Comparison of ENCODE assay signal across 19 cellular contexts in the genomic region with DNA sequence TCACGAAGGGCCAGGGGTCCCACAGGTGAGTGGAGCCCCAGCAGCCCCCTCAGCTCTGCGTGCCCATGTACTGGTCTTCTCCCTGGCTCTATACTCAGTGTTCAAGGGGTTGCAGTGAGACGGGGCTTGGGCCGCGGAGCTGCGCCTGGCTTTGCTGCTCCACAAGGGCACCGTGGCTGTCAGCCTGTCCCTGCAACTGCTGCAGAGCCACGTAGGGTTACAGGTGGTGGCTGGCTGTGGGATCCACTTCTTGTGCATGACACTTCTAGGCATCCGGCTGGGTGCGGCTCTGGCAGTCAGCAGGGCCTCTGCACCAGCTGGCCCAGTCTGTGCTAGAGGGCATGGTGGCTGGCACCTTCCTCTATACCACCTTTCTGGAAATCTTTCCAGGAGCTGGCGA. TPM values are rescaled to one million over a fixed set of nuclear protein-coding genes. Genes with fewer than 3 reads are reported as not detected.
DNase-seq lines count a peak whose midpoint lies in the region; ATAC-seq, FAIRE-seq and TF ChIP-seq lines count a peak whose summit lies in the region.
"Had no signal": no experiment of that assay in that cellular context is flagged by ENCODE, and none has a peak within 500 bp of the region (broad histone marks: within the 10 kb centered on the region; RNA-seq: fewer than 3 reads in every experiment).

No MANE protein-coding gene starts in this region.

- intact Hi-C loops in kidney (cut with DNase I) = no loop called here
- intact Hi-C loops in activated CD4-positive, alpha-beta memory T cell treated with anti-CD3 and anti-CD28 coated beads for 36 hours (cut with micrococcal nuclease) = no loop called here

- H3K27me3 Mint-ChIP-seq in activated CD4-positive, alpha-beta memory T cell treated with anti-CD3 and anti-CD28 coated beads for 36 hours = peaks cover 16% of the 10 kb centered on the region

- no peak overlapping the region for H3K4me3 ChIP-seq in HEK293 (ENCODE audit: low read depth, low read length)
- H3K4me3 ChIP-seq in epithelial cell of esophagus (ENCODE audit: low read length) = no peak overlapping the region
- no peak overlapping the region for H3K4me3 ChIP-seq in kidney (ENCODE audit: low read length in 2 of 2)
- H3K4me3 ChIP-seq in small intestine (ENCODE audit: low read depth in 1 of 2, low read length in 2 of 2) = no peak overlapping the region

- H3K36me3 ChIP-seq in HEK293 (ENCODE audit: control insufficient read depth in 2 of 2, insufficient read depth in 1 of 2, low read length in 2 of 2) (no peaks in the 10 kb centered on the region), kidney (ENCODE audit: control insufficient read depth in 1 of 2, insufficient read depth in 2 of 2, low read length in 2 of 2) (no peaks in the 10 kb centered on the region), small intestine (ENCODE audit: control insufficient read depth in 2 of 2, insufficient read depth in 2 of 2, low read length in 2 of 2) (no peaks in the 10 kb centered on the region)
- H3K36me3 ChIP-seq: BE2C had no signal

- TF ChIP-seq CTCF in HEK293 (tag by site-specific recombination; IDR thresholded peaks at IDR 0.05) = no peak
- no peak for TF ChIP-seq CTCF in epithelial cell of esophagus (IDR thresholded peaks at IDR 0.05; ENCODE audit: insufficient read depth, low read depth, low read length, missing control alignments)
- TF ChIP-seq CTCF in kidney (IDR thresholded peaks at IDR 0.05; ENCODE audit: borderline replicate concordance, extremely low read depth, insufficient read depth) = no peak

- peaks cover 13% of the 10 kb centered on the region for H3K36me3 Mint-ChIP-seq in activated CD4-positive, alpha-beta memory T cell treated with anti-CD3 and anti-CD28 coated beads for 36 hours

- CTCF ChIA-PET in HEK293 (lab: Yijun Ruan, JAX) = interaction anchor here (0.7 kb wide), 1 partner anchor 180 kb away, joined by 3 read pairs; no protein-coding TSS in a partner anchor
- CTCF ChIA-PET in activated CD4-positive, alpha-beta memory T cell treated with anti-CD3 and anti-CD28 coated beads for 36 hours (lab: Charles Lee) = no interaction called here

- POLR2A ChIA-PET in HEK293 (lab: Yijun Ruan, JAX) = interaction anchor here (0.7 kb wide), 1 partner anchor 514 kb away, joined by 4 read pairs; no protein-coding TSS in a partner anchor
- POLR2A ChIA-PET in activated CD4-positive, alpha-beta memory T cell treated with anti-CD3 and anti-CD28 coated beads for 36 hours (lab: Charles Lee) = no interaction called here

- no peak for ATAC-seq in GM18907 (IDR thresholded peaks at IDR 0.05; ENCODE audit: unreplicated experiment)
- ATAC-seq: HCT116 had no signal

- H3K9me3 Mint-ChIP-seq in activated CD4-positive, alpha-beta memory T cell treated with anti-CD3 and anti-CD28 coated beads for 36 hours = peaks cover 10% of the 10 kb centered on the region

- 64 to 84% (median 72%) methylated on average over 11 of the region's 11 CpGs for WGBS in small intestine, 3 donors

- H3K9me3 ChIP-seq in HEK293 (ENCODE audit: control insufficient read depth, insufficient read depth, low read depth, low read length) (no peaks in the 10 kb centered on the region), kidney (ENCODE audit: control insufficient read depth in 1 of 2, low read length in 2 of 2) (no peaks in the 10 kb centered on the region), small intestine (ENCODE audit: control insufficient read depth, low read depth) (no peaks in the 10 kb centered on the region)
- H3K9me3 ChIP-seq: BE2C had no signal

- H3K4me1 ChIP-seq in HEK293 (ENCODE audit: control insufficient read depth, insufficient read depth, low read length) (no peaks in the 10 kb centered on the region), kidney (ENCODE audit: control insufficient read depth in 1 of 2, insufficient read depth in 1 of 2, low read depth in 1 of 2, low read length in 2 of 2) (no peaks in the 10 kb centered on the region), small intestine (ENCODE audit: control insufficient read depth in 2 of 2, insufficient read depth in 1 of 2, low read depth in 1 of 2, low read length in 1 of 2) (no peaks in the 10 kb centered on the region)
- H3K4me1 ChIP-seq: BE2C had no signal

- peak; percentile 18 for DNase-seq in epithelial cell of esophagus (ENCODE audit: low read depth)
- peak; percentile 35 for DNase-seq in kidney
- peak; percentile 24 for DNase-seq in small intestine
- DNase-seq in activated CD4-positive, alpha-beta memory T cell treated with anti-CD3 and anti-CD28 coated beads for 36 hours = no peak
- DNase-seq in GM12891 (ENCODE audit: insufficient read length, low spot score) = no peak
- DNase-seq: BE2C; CD4-positive, alpha-beta memory T cell; COR-L47; DMS153; DND-41; GDM1 had no signal

- no peak overlapping the region for H3K9ac ChIP-seq in kidney (ENCODE audit: low read length in 2 of 2)

- peaks cover 0 to 7% of the 10 kb centered on the region in 2 donors for H3K27me3 ChIP-seq in small intestine (ENCODE audit: control insufficient read depth in 2 of 2, insufficient read depth in 2 of 2, low read length in 2 of 2)
- H3K27me3 ChIP-seq: BE2C had no signal

- H3K27ac ChIP-seq in HEK293 (ENCODE audit: extremely low read depth, low read depth, low read length) = no peak overlapping the region
- H3K27ac ChIP-seq in kidney (ENCODE audit: low read depth in 2 of 2, low read length in 2 of 2) = no peak overlapping the region
- H3K27ac ChIP-seq in small intestine (ENCODE audit: low read depth in 1 of 2, low read length in 1 of 2) = no peak overlapping the region
- H3K27ac ChIP-seq: C4-2B had no signal

- no peak for FAIRE-seq in kidney (lab: Jason Lieb, UNC)
- FAIRE-seq in small intestine (lab: Jason Lieb, UNC) = no peak
- no peak for FAIRE-seq in GM12891 (lab: Jason Lieb, UNC)
- FAIRE-seq: A204.1, D721Med, H1 had no signal

- H3K4me1 Mint-ChIP-seq in activated CD4-positive, alpha-beta memory T cell treated with anti-CD3 and anti-CD28 coated beads for 36 hours (ENCODE audit: low read depth) = peaks cover 26% of the 10 kb centered on the region

- H3K4me3 Mint-ChIP-seq in activated CD4-positive, alpha-beta memory T cell treated with anti-CD3 and anti-CD28 coated beads for 36 hours = no peak overlapping the region

- TF ChIP-seq POLR2A in GM12891 (IDR thresholded peaks at IDR 0.05; ENCODE audit: low read depth, low read length) = no peak

- no peak overlapping the region for H3K27ac Mint-ChIP-seq in activated CD4-positive, alpha-beta memory T cell treated with anti-CD3 and anti-CD28 coated beads for 36 hours

TF ChIP-seq in HEK293, 187 proteins besides CTCF, POLR2A, EP300 and RAD21 (continues in another document):
- TF ChIP-seq ZNF132 (tag by site-specific recombination; IDR thresholded peaks at IDR 0.05; ENCODE audit: borderline replicate concordance) (no peak), SCRT2 (tag by site-specific recombination; IDR thresholded peaks at IDR 0.05) (0 out of 2 replicates have a peak, but pooled peaks have one; percentile 28)
- TF ChIP-seq, protein P1, sequence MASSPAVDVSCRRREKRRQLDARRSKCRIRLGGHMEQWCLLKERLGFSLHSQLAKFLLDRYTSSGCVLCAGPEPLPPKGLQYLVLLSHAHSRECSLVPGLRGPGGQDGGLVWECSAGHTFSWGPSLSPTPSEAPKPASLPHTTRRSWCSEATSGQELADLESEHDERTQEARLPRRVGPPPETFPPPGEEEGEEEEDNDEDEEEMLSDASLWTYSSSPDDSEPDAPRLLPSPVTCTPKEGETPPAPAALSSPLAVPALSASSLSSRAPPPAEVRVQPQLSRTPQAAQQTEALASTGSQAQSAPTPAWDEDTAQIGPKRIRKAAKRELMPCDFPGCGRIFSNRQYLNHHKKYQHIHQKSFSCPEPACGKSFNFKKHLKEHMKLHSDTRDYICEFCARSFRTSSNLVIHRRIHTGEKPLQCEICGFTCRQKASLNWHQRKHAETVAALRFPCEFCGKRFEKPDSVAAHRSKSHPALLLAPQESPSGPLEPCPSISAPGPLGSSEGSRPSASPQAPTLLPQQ (tag by site-specific recombination; IDR thresholded peaks at IDR 0.05) = no peak

TF ChIP-seq in GM12891, 5 proteins besides CTCF, POLR2A, EP300 and RAD21:
- TF ChIP-seq SPI1 (IDR thresholded peaks at IDR 0.05; ENCODE audit: low read depth, low read length) (no peak), PAX5 (IDR thresholded peaks at IDR 0.05; ENCODE audit: insufficient read depth, low read length, severe bottlenecking) (no peak), TAF1 (IDR thresholded peaks at IDR 0.05; ENCODE audit: low read depth, low read length) (no peak), POU2F2 (IDR thresholded peaks at IDR 0.05; ENCODE audit: low read depth, low read length) (no peak)

RNA-seq across cellular contexts. Expression of gene MTFP1, which starts 14.3 kb away (rescaled TPM):
- 8.1 TPM for total RNA-seq in kidney
- polyA plus RNA-seq in kidney (ENCODE audit: insufficient read depth, low read depth, low replicate concordance) (82.6 TPM), small intestine (10 to 100 TPM; 19.7 to 36.7 (median 22.4) TPM)
- total RNA-seq in activated CD4-positive, alpha-beta memory T cell treated with anti-CD3 and anti-CD28 coated beads for 36 hours = 10 to 100 TPM; 50.5 to 54.5 TPM
- 60.6 TPM for polyA plus RNA-seq in GM12891 (2012; ENCODE audit: low read depth, missing spikeins)

RNA-seq across cellular contexts. Expression of gene SEC14L3, which starts 32.0 kb away (rescaled TPM):
- total RNA-seq in kidney = not detected
- polyA plus RNA-seq in kidney (ENCODE audit: insufficient read depth, low read depth, low replicate concordance) = not detected
- not detected for polyA plus RNA-seq in small intestine
- not detected for total RNA-seq in activated CD4-positive, alpha-beta memory T cell treated with anti-CD3 and anti-CD28 coated beads for 36 hours
- polyA plus RNA-seq in GM12891 (2012; ENCODE audit: low read depth, missing spikeins) = not detected
- total RNA-seq: CD4-positive, alpha-beta memory T cell; H1 had no signal
- polyA plus RNA-seq: AG04450; CD4-positive, alpha-beta memory T cell; H1 had no signal

RNA-seq across cellular contexts. Expression of gene SEC14L2, which starts 43.0 kb away (rescaled TPM):
- 13.5 TPM for total RNA-seq in kidney
- polyA plus RNA-seq in kidney (ENCODE audit: insufficient read depth, low read depth, low replicate concordance) = 17.3 TPM
- 10 to 100 TPM; 24.1 to 57.0 (median 49.4) TPM for polyA plus RNA-seq in small intestine
- total RNA-seq in activated CD4-positive, alpha-beta memory T cell treated with anti-CD3 and anti-CD28 coated beads for 36 hours = 10 to 100 TPM; 12.8 to 15.3 TPM
- 0.46 TPM for polyA plus RNA-seq in GM12891 (2012; ENCODE audit: low read depth, missing spikeins)

RNA-seq across cellular contexts. Expression of gene RNF215, which starts 52.6 kb away (rescaled TPM):
- total RNA-seq in kidney = 19.7 TPM
- polyA plus RNA-seq in kidney (ENCODE audit: insufficient read depth, low read depth, low replicate concordance) (15.9 TPM), small intestine (10 to 100 TPM in 1 of 3 donors, 1 to 10 TPM in 2; 3.8 to 12.1 (median 9.0) TPM)
- total RNA-seq in activated CD4-positive, alpha-beta memory T cell treated with anti-CD3 and anti-CD28 coated beads for 36 hours = 10 to 100 TPM in 1 of 2 experiments, 1 to 10 TPM in 1; 8.8 to 10.2 TPM
- 4.6 TPM for polyA plus RNA-seq in GM12891 (2012; ENCODE audit: low read depth, missing spikeins)

Comparison
In these comparisons a context has a peak if more than half of its experiments do, and no peak if none do; other contexts are left out.
1. DNase-seq: peak in epithelial cell of esophagus (single experiment), kidney (single experiment) and small intestine (single experiment); none in activated CD4-positive, alpha-beta memory T cell treated with anti-CD3 and anti-CD28 coated beads for 36 hours (single experiment) and GM12891 (single experiment).